ENCODE assay signal across 8 cellular contexts in the genomic region with DNA sequence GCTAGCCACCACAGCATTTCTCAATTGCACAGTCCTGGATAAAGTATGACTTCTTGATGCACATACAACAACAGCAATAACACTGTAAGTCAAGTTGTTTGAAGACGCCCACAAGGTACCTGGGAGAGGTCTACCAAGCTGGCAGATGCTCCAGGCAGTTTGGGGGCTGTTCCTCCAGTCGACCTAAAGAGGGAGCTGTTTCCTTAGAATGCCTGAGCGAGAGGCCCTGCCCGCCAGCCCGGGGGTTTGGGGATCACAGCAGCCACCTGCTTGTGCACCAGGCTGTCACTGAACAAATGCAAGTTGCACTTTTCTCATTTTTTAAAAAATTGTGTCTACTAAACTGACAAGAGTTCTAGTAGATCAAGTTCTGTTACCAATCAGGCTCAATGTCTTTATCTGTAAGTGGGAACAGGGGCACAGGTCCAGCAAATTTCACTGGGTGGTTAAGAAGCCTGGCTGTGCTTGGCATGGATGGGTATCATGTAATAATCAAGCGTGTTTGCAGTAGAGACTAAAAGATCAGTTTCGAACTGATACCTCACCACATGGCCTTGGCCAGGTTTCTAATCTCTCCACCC.
DNase-seq lines count a peak whose midpoint lies in the region; ATAC-seq and TF ChIP-seq lines count a peak whose summit lies in the region.

No MANE protein-coding gene starts in this region.

- H3K4me3 Mint-ChIP-seq in MCF 10A (ENCODE audit: unreplicated experiment), result no peak overlapping the region

- intact Hi-C loops in MCF 10A (cut with micrococcal nuclease), result loop anchor here (1.0 kb wide), 3 partner anchors 206 to 548 kb away; partner anchors contain the start of gene EGR2

- no peak overlapping the region for H3K27ac Mint-ChIP-seq in MCF 10A (ENCODE audit: low read depth, unreplicated experiment)

- peaks cover 6% of the 10 kb centered on the region for H3K36me3 Mint-ChIP-seq in MCF 10A (ENCODE audit: insufficient read depth, unreplicated experiment)

- H3K4me3 ChIP-seq in GM06990 (replicated peaks; ENCODE audit: low read depth, low read length), result no peak overlapping the region
- no peak overlapping the region for H3K4me3 ChIP-seq in kidney epithelial cell (ENCODE audit: low read depth, low read length)

- H3K27me3 Mint-ChIP-seq in MCF 10A (ENCODE audit: insufficient read depth, unreplicated experiment), result no peaks in the 10 kb centered on the region

- H3K9me3 Mint-ChIP-seq in MCF 10A (ENCODE audit: unreplicated experiment), result no peaks in the 10 kb centered on the region

- H3K27me3 ChIP-seq in GM06990 (replicated peaks; ENCODE audit: control insufficient read depth, insufficient read depth, low read length) (no peaks in the 10 kb centered on the region), kidney epithelial cell (ENCODE audit: control insufficient read depth, insufficient read depth, low read length) (no peaks in the 10 kb centered on the region)

- H3K36me3 ChIP-seq in GM06990 (ENCODE audit: control insufficient read depth, insufficient read depth, low read length) (no peaks in the 10 kb centered on the region), kidney epithelial cell (ENCODE audit: control insufficient read depth, insufficient read depth, low read length) (no peaks in the 10 kb centered on the region)

- ATAC-seq in GM21825 (IDR thresholded peaks at IDR 0.05; ENCODE audit: unreplicated experiment), result peak; percentile 70

- no TSS peak for BruUV-seq in MCF 10A (replicated peaks; lab: Mats Ljungman, UMichigan)

- POLR2A ChIA-PET in MCF 10A (lab: Yijun Ruan, JAX), result interaction anchor here (0.8 to 1.1 kb wide), 3 partner anchors 195 to 473 kb away, joined by 3 to 8 read pairs (median 5); no protein-coding TSS in a partner anchor

- TF ChIP-seq CTCF in GM06990 (IDR thresholded peaks at IDR 0.05; ENCODE audit: insufficient read depth, low read length, poor library complexity, severe bottlenecking) (peak; percentile 94), LNCAP (IDR thresholded peaks at IDR 0.05) (peak; percentile 77), MCF 10A (IDR thresholded peaks at IDR 0.05; ENCODE audit: unreplicated experiment) (peak; percentile 87), kidney epithelial cell (IDR thresholded peaks at IDR 0.05; ENCODE audit: insufficient read depth, low read length, poor library complexity, severe bottlenecking) (peak; percentile 88)

- peaks cover 5% of the 10 kb centered on the region for H3K4me1 Mint-ChIP-seq in MCF 10A (ENCODE audit: insufficient read depth, unreplicated experiment)

- DNase-seq in GM06990 (ENCODE audit: extremely low read depth, insufficient read length) (peak; percentile 78), UCSD-AML1 (lab: John Stamatoyannopoulos, UW; ENCODE audit: unreplicated experiment) (peak; percentile 59), MCF 10A (ENCODE audit: unreplicated experiment) (peak; percentile 75), kidney epithelial cell (ENCODE audit: low read depth) (no peak), NCI-H524 treated with DMSO at 0.1 percent for 48 hours (lab: John Stamatoyannopoulos, UW) (no peak)
- peak; percentile 47 to 59 (median 49) for DNase-seq in stimulated activated CD4-positive, alpha-beta T cell treated with anti-CD3 and anti-CD28 coated beads, TNF-alpha, amount 100 ng/mL, for 1 hour (ENCODE audit: low read depth in 3 of 3, low spot score in 1 of 3)

- CTCF ChIA-PET in MCF 10A (lab: Yijun Ruan, JAX), result interaction anchor here (0.6 to 4.9 kb wide), 17 partner anchors 15 to 556 kb away, joined by 3 to 23 read pairs (median 5); no protein-coding TSS in a partner anchor

Comparison
In these comparisons a context has a peak if more than half of its experiments do, and no peak if none do; other contexts are left out.
1. DNase-seq: peak in GM06990 (single experiment), UCSD-AML1 (single experiment), MCF 10A (single experiment) and stimulated activated CD4-positive, alpha-beta T cell treated with anti-CD3 and anti-CD28 coated beads, TNF-alpha, amount 100 ng/mL, for 1 hour (3 of 3); none in kidney epithelial cell (single experiment) and NCI-H524 treated with DMSO at 0.1 percent for 48 hours (single experiment).
2. Peak in every context shown above with its lines, with median percentiles within 50 percentile points of each other: CTCF ChIP-seq.